In the genomic region with DNA sequence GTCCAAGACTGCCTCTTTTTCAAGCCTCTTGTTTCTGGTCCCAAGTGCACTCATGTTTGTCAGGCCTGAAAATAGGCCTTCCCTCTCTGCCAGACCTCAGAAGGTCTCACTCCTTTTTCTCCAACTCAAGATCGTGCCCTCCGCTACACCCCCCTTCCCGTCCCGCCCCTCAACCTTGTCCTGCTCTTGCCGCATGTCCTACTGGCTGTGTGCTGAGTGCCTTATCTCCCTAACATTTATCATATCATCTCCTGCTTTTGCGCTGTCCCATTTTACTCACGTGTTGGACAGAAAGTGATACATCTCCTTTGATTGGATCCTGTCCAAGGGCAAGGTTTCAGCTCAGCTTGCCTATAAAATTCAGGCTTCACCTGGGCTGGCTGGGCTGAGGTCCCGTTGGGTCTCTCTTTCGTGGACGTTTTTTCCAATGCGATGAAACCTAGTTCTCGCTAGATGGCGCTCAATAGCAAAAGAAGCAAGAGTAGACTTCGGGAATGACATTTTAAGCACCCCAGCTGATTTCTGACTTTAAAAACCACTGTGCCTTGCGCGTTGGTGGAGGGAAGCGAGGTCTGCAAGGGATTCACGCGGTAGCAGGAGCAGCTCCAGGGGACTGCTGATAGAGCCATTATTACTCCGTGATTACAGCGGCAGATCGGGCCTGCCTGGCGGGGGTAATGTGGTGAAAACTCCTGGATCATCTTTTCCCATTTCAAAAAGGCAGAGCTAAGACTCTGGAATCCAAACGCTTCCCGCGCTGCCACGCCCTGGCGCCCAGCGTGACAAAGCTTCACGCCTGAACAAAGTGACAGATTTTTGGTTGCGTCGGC, we compare ENCODE assay signal across 8 cellular contexts.
DNase-seq lines count a peak whose midpoint lies in the region; ATAC-seq and TF ChIP-seq lines count a peak whose summit lies in the region.

No MANE protein-coding gene starts in this region.

- no peak overlapping the region for H3K4me2 ChIP-seq in KMS-11

- no peaks in the 10 kb centered on the region for H3K9me3 ChIP-seq in Peyer's patch
- H3K9me3 ChIP-seq in iPS-18a (ENCODE audit: control insufficient read depth, low read depth, low read length), result no peaks in the 10 kb centered on the region
- no peaks in the 10 kb centered on the region for H3K9me3 ChIP-seq in gastrocnemius medialis

- H3K9ac ChIP-seq in KMS-11 (no peak overlapping the region), iPS-18a (ENCODE audit: low read length) (no peak overlapping the region)

- H2AFZ ChIP-seq in KMS-11 (ENCODE audit: low read depth), result no peak overlapping the region

- H3K4me3 ChIP-seq in KMS-11 (IDR thresholded peaks at IDR 0.05; ENCODE audit: insufficient read depth, low read depth, low read length) (no peak overlapping the region), Peyer's patch (peak overlapping the region in 3 of 4 donors; percentile 29 to 44 (median 44)), brain microvascular endothelial cell (ENCODE audit: low read depth, low read length) (peak overlapping the region; percentile 58), iPS-18a (ENCODE audit: low read length) (peak overlapping the region; percentile 63), gastrocnemius medialis (peak overlapping the region; percentile 41 to 62 (median 46))

- intact Hi-C loops in gastrocnemius medialis (cut with DNase I; ENCODE audit: low total_unique reads), result no loop called here

- ATAC-seq in gastrocnemius medialis, result peak; percentile 77 to 78

- DNase-seq in activated T-cell treated with anti-CD3 and anti-CD28 coated beads for 24 hours (ENCODE audit: low read depth) (peak; percentile 4), activated T-cell treated with anti-CD3 and anti-CD28 coated beads for 4 hours (no peak), H4 (ENCODE audit: low spot score) (peak; percentile 90), Peyer's patch (peak in 2 of 3 donors; percentile 50 to 62), brain microvascular endothelial cell (peak; percentile 73), gastrocnemius medialis (peak; percentile 9 to 13)

- TF ChIP-seq CTCF in KMS-11 (conservative IDR thresholded peaks at IDR 0.05; ENCODE audit: low read depth, low read length), result peak; percentile 72
- TF ChIP-seq CTCF in Peyer's patch (IDR thresholded peaks at IDR 0.05), result peak in 4 of 6 experiments; percentile 50 to 64 (median 55)
- TF ChIP-seq CTCF in brain microvascular endothelial cell (IDR thresholded peaks at IDR 0.05; ENCODE audit: low read depth, low read length, missing control alignments), result peak; percentile 86
- peak in 4 of 5 experiments; percentile 40 to 63 (median 52) for TF ChIP-seq CTCF in gastrocnemius medialis (IDR thresholded peaks at IDR 0.05 in 4 of 5, conservative IDR thresholded peaks at IDR 0.05 in 1 of 5)

- H4K20me1 ChIP-seq in KMS-11 (ENCODE audit: insufficient read depth), result no peaks in the 10 kb centered on the region

- H3K27ac ChIP-seq in KMS-11 (no peak overlapping the region), Peyer's patch (no peak overlapping the region), brain microvascular endothelial cell (no peak overlapping the region), iPS-18a (ENCODE audit: low read length) (no peak overlapping the region), gastrocnemius medialis (no peak overlapping the region)

- no peaks in the 10 kb centered on the region for H3K79me2 ChIP-seq in KMS-11 (ENCODE audit: insufficient read depth, low read depth)

- TF ChIP-seq POLR2A in Peyer's patch (IDR thresholded peaks at IDR 0.05), result no peak
- TF ChIP-seq POLR2A in gastrocnemius medialis (IDR thresholded peaks at IDR 0.05), result no peak

- in situ Hi-C loops in brain microvascular endothelial cell (cut with HindIII; ENCODE audit: low pct_ligation_motif_present, low sequenced_read_pairs) (loop anchor here (25.0 kb wide), 1 partner anchor 1527 kb away; the partner anchor contains the start of gene HTR1B), gastrocnemius medialis (cut with MboI; ENCODE audit: low sequenced_read_pairs in 4 of 4) (loop anchor here (10.0 to 25.0 kb wide), 2 partner anchors 1520 to 1527 kb away; partner anchors contain the start of gene HTR1B (in 3 of the 4))

- H3K4me1 ChIP-seq in KMS-11 (ENCODE audit: low read depth, poor library complexity, severe bottlenecking) (no peaks in the 10 kb centered on the region), Peyer's patch (peaks cover 0 to 11% (median 0%) of the 10 kb centered on the region in 4 donors), iPS-18a (ENCODE audit: control insufficient read depth, low read depth, low read length) (no peaks in the 10 kb centered on the region), gastrocnemius medialis (peaks cover 0 to 5% of the 10 kb centered on the region in 2 donors)

- H3K27me3 ChIP-seq in KMS-11 (ENCODE audit: insufficient read depth, low read depth) (no peaks in the 10 kb centered on the region), Peyer's patch (no peaks in the 10 kb centered on the region), brain microvascular endothelial cell (replicated peaks) (no peaks in the 10 kb centered on the region), iPS-18a (ENCODE audit: control insufficient read depth, insufficient read depth, low read length) (peaks cover 16% of the 10 kb centered on the region), gastrocnemius medialis (no peaks in the 10 kb centered on the region)

- H3K36me3 ChIP-seq in KMS-11 (ENCODE audit: insufficient read depth) (no peaks in the 10 kb centered on the region), Peyer's patch (no peaks in the 10 kb centered on the region), brain microvascular endothelial cell (replicated peaks) (no peaks in the 10 kb centered on the region), iPS-18a (ENCODE audit: control insufficient read depth, low read depth, low read length) (no peaks in the 10 kb centered on the region), gastrocnemius medialis (no peaks in the 10 kb centered on the region)
